In the genomic region with DNA sequence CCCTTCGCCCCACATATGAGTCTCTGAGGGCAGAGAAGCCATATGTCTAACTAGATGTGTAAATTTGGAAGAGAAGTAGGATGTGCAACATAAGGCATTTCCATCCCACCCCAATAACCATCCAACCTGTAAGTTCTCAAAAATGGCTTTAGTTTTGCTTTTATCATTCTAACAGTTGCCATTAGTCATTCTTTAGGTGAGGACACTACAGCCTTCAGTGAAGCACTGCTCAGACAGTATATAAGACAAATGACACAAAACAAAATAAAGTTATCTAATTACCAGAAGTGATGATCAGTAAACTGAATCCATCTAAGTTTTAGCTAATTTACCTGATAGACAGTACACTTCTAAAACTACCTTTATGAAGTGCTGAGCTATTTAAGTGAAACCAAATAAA, we compare ENCODE assay signal across 36 cellular contexts. TPM values are rescaled to one million over a fixed set of nuclear protein-coding genes. Genes with fewer than 3 reads are reported as not detected.
A peak's percentile ranks its signal among the peaks of the same experiment; 100 is the strongest.
DNase-seq lines count a peak whose midpoint lies in the region; ATAC-seq, FAIRE-seq and TF ChIP-seq lines count a peak whose summit lies in the region.
"Had no signal": no experiment of that assay in that cellular context is flagged by ENCODE, and none has a peak within 500 bp of the region (broad histone marks: within the 10 kb centered on the region; RNA-seq: fewer than 3 reads in every experiment).

No MANE protein-coding gene starts in this region.

- no peak for DNase-seq in activated CD8-positive, alpha-beta T cell treated with anti-CD3 and anti-CD28 coated beads for 36 hours
- DNase-seq in activated CD8-positive, alpha-beta T cell treated with anti-CD3 and anti-CD28 coated beads, Interleukin-2, amount 10 ng/mL, durations not matched to agents 7 days and 5 days = no peak
- DNase-seq in IMR-90 (no peak), H1 (ENCODE audit: low read depth in 1 of 2, low spot score in 2 of 2) (no peak), HPDE6-E6E7 (ENCODE audit: extremely low spot score) (no peak), NCI-H774 (lab: John Stamatoyannopoulos, UW) (no peak)
- DNase-seq: activated CD4-positive, alpha-beta T cell treated with anti-CD3 and anti-CD28 coated beads, Interleukin-2, amount 50 U/mL, for 1 hour; activated effector memory CD4-positive, alpha-beta T cell treated with Interleukin-2 at 50 U/mL for 16 hours; adrenal gland; AML-193; CD4-positive, alpha-beta memory T cell; central memory CD4-positive, alpha-beta T cell; erythroblast; HCEC 1CT; Kasumi-1; left lung; MV-4-11; NCI-H1436; NCI-H2081; NCI-H2227 treated with DMSO at 0.1 percent for 48 hours; NCI-H526; pancreas; PC-9; right cardiac atrium; Right ventricle myocardium superior; stimulated activated naive CD4-positive, alpha-beta T cell treated with Interleukin-2 at 50 U/mL for 16 hours; T-helper 9 cell; WERI-Rb-1 had no signal

- H2BK5ac ChIP-seq in IMR-90 (ENCODE audit: low read depth, low read length, poor library complexity, severe bottlenecking) = peak overlapping the region; percentile 87
- no peak overlapping the region for H2BK5ac ChIP-seq in H1 (ENCODE audit: low read depth, low read length)

- no peak overlapping the region for H3K9ac ChIP-seq in IMR-90 (ENCODE audit: low read depth, low read length)
- no peak overlapping the region for H3K9ac ChIP-seq in H1 (replicated peaks in 1 of 4; ENCODE audit: extremely low read depth in 1 of 4, low read depth in 3 of 4, low read length in 3 of 4)

- H3K4me1 Mint-ChIP-seq in activated CD8-positive, alpha-beta T cell treated with anti-CD3 and anti-CD28 coated beads for 36 hours (ENCODE audit: low read depth) = peaks cover 72% of the 10 kb centered on the region
- H3K4me1 Mint-ChIP-seq in activated CD8-positive, alpha-beta T cell treated with anti-CD3 and anti-CD28 coated beads, Interleukin-2, amount 10 ng/mL, durations not matched to agents 7 days and 5 days (ENCODE audit: low read depth) = peaks cover 52% of the 10 kb centered on the region

- H3K36me3 Mint-ChIP-seq in activated CD8-positive, alpha-beta T cell treated with anti-CD3 and anti-CD28 coated beads for 36 hours (ENCODE audit: low read depth) = peaks cover 24% of the 10 kb centered on the region
- H3K36me3 Mint-ChIP-seq in activated CD8-positive, alpha-beta T cell treated with anti-CD3 and anti-CD28 coated beads, Interleukin-2, amount 10 ng/mL, durations not matched to agents 7 days and 5 days (ENCODE audit: low read depth) = peaks cover 53% of the 10 kb centered on the region
- H3K36me3 Mint-ChIP-seq: memory B cell had no signal

- peak overlapping the region; percentile 60; the same call in 1 of the 2 replicates for H2BK120ac ChIP-seq in IMR-90 (ENCODE audit: low read depth, low read length)
- no peak overlapping the region for H2BK120ac ChIP-seq in H1 (replicated peaks; ENCODE audit: low read depth, low read length)

- no TSS peak for BruUV-seq in IMR-90 (replicated peaks; lab: Mats Ljungman, UMichigan)

- H2AK5ac ChIP-seq in IMR-90 (ENCODE audit: low read depth, low read length) (no peak overlapping the region), H1 (ENCODE audit: low read depth, low read length) (no peak overlapping the region)

- H3K9me2 ChIP-seq in DOHH2 (replicated peaks; ENCODE audit: control insufficient read depth, low read length) = no peaks in the 10 kb centered on the region

- peak; percentile 37 for ATAC-seq in activated CD8-positive, alpha-beta T cell treated with anti-CD3 and anti-CD28 coated beads for 36 hours
- no peak for ATAC-seq in activated CD8-positive, alpha-beta T cell treated with anti-CD3 and anti-CD28 coated beads, Interleukin-2, amount 10 ng/mL, durations not matched to agents 7 days and 5 days
- no peak for ATAC-seq in IMR-90 (ENCODE audit: low read depth)
- ATAC-seq: HepG2, left lung, pancreas, right cardiac atrium had no signal

- no peak overlapping the region; the same call in 1 of the 2 replicates for H3K14ac ChIP-seq in IMR-90 (replicated peaks; ENCODE audit: low read depth, low read length)
- no peak overlapping the region for H3K14ac ChIP-seq in H1 (ENCODE audit: insufficient read length)

- intact Hi-C loops in activated CD8-positive, alpha-beta T cell treated with anti-CD3 and anti-CD28 coated beads for 36 hours (cut with micrococcal nuclease) = no loop called here
- intact Hi-C loops in IMR-90 (cut with micrococcal nuclease) = loop anchor here (5.0 kb wide), 1 partner anchor 36 kb away; no protein-coding TSS in a partner anchor

- TF ChIP-seq POLR2A in IMR-90 (IDR thresholded peaks at IDR 0.05; ENCODE audit: low read depth, low read length) (no peak), H1 (IDR thresholded peaks at IDR 0.05; ENCODE audit: control extremely low read depth in 1 of 2, low read depth in 2 of 2, low read length in 2 of 2) (no peak)

- H2AFZ ChIP-seq in IMR-90 (replicated peaks; ENCODE audit: low read length, poor library complexity) (no peak overlapping the region), H1 (ENCODE audit: low read length) (no peak overlapping the region)
- H2AFZ ChIP-seq: PC-9 had no signal

- H3F3A ChIP-seq in DOHH2 (ENCODE audit: control insufficient read depth, insufficient read depth) = no peaks in the 10 kb centered on the region

- H2AK9ac ChIP-seq in IMR-90 (replicated peaks; ENCODE audit: low read depth, low read length, poor library complexity) = no peak overlapping the region

- H3K23ac ChIP-seq in IMR-90 (ENCODE audit: low read depth, low read length) = no peak overlapping the region; the same call in 1 of the 2 replicates
- H3K23ac ChIP-seq in H1 (ENCODE audit: insufficient read length) = no peak overlapping the region

- no peaks in the 10 kb centered on the region for H4K20me1 ChIP-seq in DOHH2 (ENCODE audit: control insufficient read depth, insufficient read depth, low read depth, low read length)
- no peaks in the 10 kb centered on the region for H4K20me1 ChIP-seq in IMR-90 (ENCODE audit: insufficient read depth, low read length)
- no peaks in the 10 kb centered on the region for H4K20me1 ChIP-seq in H1 (replicated peaks in 1 of 2; ENCODE audit: control insufficient read depth in 1 of 2, insufficient read depth in 2 of 2, low read length in 2 of 2)

- TF ChIP-seq EP300 in H1 (IDR thresholded peaks at IDR 0.05; ENCODE audit: borderline replicate concordance in 1 of 2, low read depth in 2 of 2, low read length in 2 of 2) = no peak

- H3K9me3 Mint-ChIP-seq in activated CD8-positive, alpha-beta T cell treated with anti-CD3 and anti-CD28 coated beads for 36 hours = no peaks in the 10 kb centered on the region
- H3K9me3 Mint-ChIP-seq in activated CD8-positive, alpha-beta T cell treated with anti-CD3 and anti-CD28 coated beads, Interleukin-2, amount 10 ng/mL, durations not matched to agents 7 days and 5 days (ENCODE audit: insufficient read depth) = no peaks in the 10 kb centered on the region
- H3K9me3 Mint-ChIP-seq: CD4-positive, alpha-beta memory T cell; dendritic cell treated with granulocyte-macrophage colony-stimulating factor and Interleukin-4, amounts not matched to agents 40 ng/mL and 50 ng/mL, for 4 days; memory B cell had no signal

- 100% methylated on average over 1 of the region's 1 CpG; no CpG with 5 or more reads in 1 of the 2 experiments for WGBS in IMR-90 (ENCODE audit: extremely low coverage in 2 of 2, insufficient read length in 1 of 2), 2 experiments
- WGBS in H1 (ENCODE audit: extremely low coverage in 1 of 2, insufficient coverage in 1 of 2, insufficient read length in 1 of 2, insufficient replicate concordance in 2 of 2, low coverage in 1 of 2, low lambda C conversion rate in 2 of 2, missing lambda C conversion rate in 1 of 2), 2 experiments = 67 to 100% methylated on average over 1 of the region's 1 CpG

- CTCF ChIA-PET in activated CD8-positive, alpha-beta T cell treated with anti-CD3 and anti-CD28 coated beads for 36 hours (lab: Charles Lee) = interaction anchor here (0.6 kb wide), 1 partner anchor 46 kb away, joined by 3 read pairs; no protein-coding TSS in a partner anchor
- CTCF ChIA-PET in activated CD8-positive, alpha-beta T cell treated with anti-CD3 and anti-CD28 coated beads, Interleukin-2, amount 10 ng/mL, durations not matched to agents 7 days and 5 days (lab: Charles Lee) = no interaction called here
- CTCF ChIA-PET in IMR-90 (lab: Yijun Ruan, JAX) = no interaction called here
- CTCF ChIA-PET in H1 (lab: Charles Lee; ENCODE audit: partially characterized antibody) = interaction anchor here (1.1 kb wide), 1 partner anchor 13 kb away, joined by 3 read pairs; no protein-coding TSS in a partner anchor

- H3K27me3 Mint-ChIP-seq in activated CD8-positive, alpha-beta T cell treated with anti-CD3 and anti-CD28 coated beads for 36 hours = no peaks in the 10 kb centered on the region
- H3K27me3 Mint-ChIP-seq in activated CD8-positive, alpha-beta T cell treated with anti-CD3 and anti-CD28 coated beads, Interleukin-2, amount 10 ng/mL, durations not matched to agents 7 days and 5 days (ENCODE audit: low read depth) = no peaks in the 10 kb centered on the region
- H3K27me3 Mint-ChIP-seq: CD4-positive, alpha-beta memory T cell; dendritic cell treated with granulocyte-macrophage colony-stimulating factor and Interleukin-4, amounts not matched to agents 40 ng/mL and 50 ng/mL, for 4 days had no signal

- peak overlapping the region; percentile 42 for H3K27ac Mint-ChIP-seq in activated CD8-positive, alpha-beta T cell treated with anti-CD3 and anti-CD28 coated beads for 36 hours
- no peak overlapping the region for H3K27ac Mint-ChIP-seq in activated CD8-positive, alpha-beta T cell treated with anti-CD3 and anti-CD28 coated beads, Interleukin-2, amount 10 ng/mL, durations not matched to agents 7 days and 5 days
- H3K27ac Mint-ChIP-seq: dendritic cell treated with granulocyte-macrophage colony-stimulating factor and Interleukin-4, amounts not matched to agents 40 ng/mL and 50 ng/mL, for 4 days; memory B cell had no signal

- H3K79me1 ChIP-seq in IMR-90 (ENCODE audit: low read depth in 1 of 2, low read length in 2 of 2) = peaks cover 23 to 27% of the 10 kb centered on the region in 2 experiments
- H3K79me1 ChIP-seq in H1 (ENCODE audit: low read depth, low read length) = no peaks in the 10 kb centered on the region

- H3K9me1 ChIP-seq in IMR-90 (ENCODE audit: insufficient read depth, low read length) = 0 out of 2 replicates have a peak, but pooled peaks cover 3% of the 10 kb centered on the region

- H3K4me3 Mint-ChIP-seq in activated CD8-positive, alpha-beta T cell treated with anti-CD3 and anti-CD28 coated beads for 36 hours = no peak overlapping the region
- H3K4me3 Mint-ChIP-seq in activated CD8-positive, alpha-beta T cell treated with anti-CD3 and anti-CD28 coated beads, Interleukin-2, amount 10 ng/mL, durations not matched to agents 7 days and 5 days = no peak overlapping the region
- H3K4me3 Mint-ChIP-seq: dendritic cell treated with granulocyte-macrophage colony-stimulating factor and Interleukin-4, amounts not matched to agents 40 ng/mL and 50 ng/mL, for 4 days; memory B cell; neural crest cell had no signal

- H3K9me3 ChIP-seq in DOHH2 (ENCODE audit: control insufficient read depth, insufficient read depth, low read length) (no peaks in the 10 kb centered on the region), IMR-90 (ENCODE audit: control insufficient read depth, insufficient read depth, low read length) (no peaks in the 10 kb centered on the region), H1 (ENCODE audit: insufficient read depth in 2 of 2, low read depth in 1 of 2, low read length in 1 of 2) (no peaks in the 10 kb centered on the region)
- H3K9me3 ChIP-seq: adrenal gland, left lung, pancreas, thoracic aorta had no signal

- H3K4ac ChIP-seq in IMR-90 (ENCODE audit: low read depth, low read length) = no peak overlapping the region; the same call in 1 of the 2 replicates
- no peak overlapping the region for H3K4ac ChIP-seq in H1 (replicated peaks; ENCODE audit: insufficient read length, low read depth, low read length)

- H3K27me3 ChIP-seq in DOHH2 (ENCODE audit: control insufficient read depth, low read length) (no peaks in the 10 kb centered on the region), IMR-90 (ENCODE audit: control insufficient read depth, insufficient read depth, low read length) (no peaks in the 10 kb centered on the region), H1 (replicated peaks in 1 of 4; ENCODE audit: control insufficient read depth in 3 of 4, extremely low read depth in 1 of 4, insufficient read depth in 3 of 4, low read length in 3 of 4) (no peaks in the 10 kb centered on the region)
- H3K27me3 ChIP-seq: adrenal gland, left lung, pancreas had no signal

- peak overlapping the region; percentile 19 for H3K4me2 ChIP-seq in DOHH2 (ENCODE audit: low read length)
- H3K4me2 ChIP-seq in IMR-90 (ENCODE audit: low read depth, low read length) = no peak overlapping the region
- H3K4me2 ChIP-seq in H1 (ENCODE audit: insufficient read depth in 1 of 2, low read depth in 2 of 2, low read length in 2 of 2) = no peak overlapping the region
- H3K4me2 ChIP-seq: PC-9, smooth muscle cell had no signal

- TF ChIP-seq RAD21 in IMR-90 (IDR thresholded peaks at IDR 0.05; ENCODE audit: low read length) (no peak), H1 (IDR thresholded peaks at IDR 0.05 in 1 of 2, conservative IDR thresholded peaks at IDR 0.05 in 1 of 2; ENCODE audit: low read depth in 2 of 2, low read length in 2 of 2) (no peak)

- H4K8ac ChIP-seq in IMR-90 (ENCODE audit: low read depth in 2 of 2, low read length in 2 of 2) (peak overlapping the region in 1 of 2 experiments; percentile 43; a peak in 1 of 4 replicates), H1 (ENCODE audit: extremely low read depth, insufficient read depth, low read length) (no peak overlapping the region)

- H3K4me3 ChIP-seq in DOHH2 (ENCODE audit: low read length) = no peak overlapping the region
- H3K4me3 ChIP-seq in IMR-90 (ENCODE audit: insufficient read depth, low read depth, low read length) = no peak overlapping the region
- H3K4me3 ChIP-seq in H1 (ENCODE audit: extremely low read depth in 1 of 4, insufficient read depth in 2 of 4, low read depth in 3 of 4, low read length in 4 of 4) = no peak overlapping the region
- H3K4me3 ChIP-seq: adrenal gland, left lung, pancreas, PC-9, smooth muscle cell, thoracic aorta had no signal

- H3K79me2 ChIP-seq in DOHH2 (ENCODE audit: control insufficient read depth, low read length) (peaks cover 18% of the 10 kb centered on the region), H1 (ENCODE audit: control insufficient read depth in 1 of 2, insufficient read depth in 2 of 2, low read length in 2 of 2) (no peaks in the 10 kb centered on the region)

- H3K36me3 ChIP-seq in DOHH2 (ENCODE audit: control insufficient read depth, low read length) (no peaks in the 10 kb centered on the region), IMR-90 (ENCODE audit: control insufficient read depth, insufficient read depth, low read length) (no peaks in the 10 kb centered on the region), H1 (ENCODE audit: control insufficient read depth in 2 of 4, insufficient read depth in 4 of 4, low read length in 3 of 4) (no peaks in the 10 kb centered on the region)
- H3K36me3 ChIP-seq: adrenal gland, left lung, pancreas, thoracic aorta, WERI-Rb-1 had no signal

- H4K91ac ChIP-seq in IMR-90 (ENCODE audit: insufficient read depth, low read depth, low read length) (no peak overlapping the region; the same call in 1 of the 2 replicates), H1 (replicated peaks; ENCODE audit: insufficient read length, low read length) (no peak overlapping the region)

- H4K5ac ChIP-seq in IMR-90 (ENCODE audit: low read depth, low read length) (peak overlapping the region; percentile 20; the same call in 1 of the 2 replicates), H1 (ENCODE audit: insufficient read length, low read depth, low read length) (no peak overlapping the region)

- no peak overlapping the region for H3K56ac ChIP-seq in IMR-90 (ENCODE audit: extremely low read depth, insufficient read depth, low read length)
- peak overlapping the region; percentile 25 for H3K56ac ChIP-seq in H1 (replicated peaks; ENCODE audit: insufficient read length, low read depth, low read length)

- no peak for FAIRE-seq in H1 (lab: Jason Lieb, UNC)
- FAIRE-seq: D721Med, HepG2 had no signal

- in situ Hi-C loops in IMR-90 (cut with MboI; ENCODE audit: low sequenced_read_pairs) = no loop called here

- peaks cover 38% of the 10 kb centered on the region for H3K4me1 ChIP-seq in DOHH2 (ENCODE audit: control insufficient read depth, low read length)
- H3K4me1 ChIP-seq in IMR-90 (ENCODE audit: control insufficient read depth, insufficient read depth, low read length) = peaks cover 3% of the 10 kb centered on the region; the same call in 1 of the 2 replicates
- peaks cover 0 to 3% (median 0%) of the 10 kb centered on the region in 4 experiments; a peak in 1 of 7 replicates for H3K4me1 ChIP-seq in H1 (replicated peaks in 1 of 4; ENCODE audit: control insufficient read depth in 3 of 4, insufficient read depth in 4 of 4, low read length in 3 of 4)
- H3K4me1 ChIP-seq: pancreas had no signal

- H2BK12ac ChIP-seq in H1 (ENCODE audit: low read depth, low read length) = no peak overlapping the region

- POLR2A ChIA-PET in activated CD8-positive, alpha-beta T cell treated with anti-CD3 and anti-CD28 coated beads for 36 hours (lab: Charles Lee) = interaction anchor here (1.0 kb wide), 1 partner anchor 14 kb away, joined by 3 read pairs; no protein-coding TSS in a partner anchor
- POLR2A ChIA-PET in activated CD8-positive, alpha-beta T cell treated with anti-CD3 and anti-CD28 coated beads, Interleukin-2, amount 10 ng/mL, durations not matched to agents 7 days and 5 days (lab: Charles Lee) = no interaction called here
- POLR2A ChIA-PET in IMR-90 (lab: Charles Lee; ENCODE audit: unreplicated experiment) (no interaction called here), H1 (lab: Charles Lee; ENCODE audit: partially characterized antibody) (no interaction called here)

- H2BK20ac ChIP-seq in IMR-90 (ENCODE audit: low read depth, low read length) (no peak overlapping the region), H1 (ENCODE audit: low read length) (no peak overlapping the region)

- H3K23me2 ChIP-seq in H1 (ENCODE audit: low read depth, low read length) = no peaks in the 10 kb centered on the region

- H3K18ac ChIP-seq in IMR-90 (ENCODE audit: low read depth, low read length) (peak overlapping the region; percentile 63; the same call in 1 of the 2 replicates), H1 (ENCODE audit: extremely low read depth, low read length) (no peak overlapping the region)

- H2BK15ac ChIP-seq in IMR-90 (ENCODE audit: low read depth, low read length) (peak overlapping the region; percentile 31; the same call in 2 of the 3 replicates), H1 (ENCODE audit: low read length) (no peak overlapping the region)

- TF ChIP-seq CTCF in activated CD8-positive, alpha-beta T cell treated with anti-CD3 and anti-CD28 coated beads for 36 hours (IDR thresholded peaks at IDR 0.05) = no peak
- TF ChIP-seq CTCF in DOHH2 (IDR thresholded peaks at IDR 0.05; ENCODE audit: low read depth, low read length, poor library complexity, severe bottlenecking) (no peak), IMR-90 (conservative IDR thresholded peaks at IDR 0.05; ENCODE audit: low read depth, low read length) (no peak), H1 (IDR thresholded peaks at IDR 0.05; ENCODE audit: control extremely low read depth in 1 of 3, insufficient read depth in 1 of 3, low read depth in 1 of 3, low read length in 3 of 3) (no peak)

- dilution Hi-C loops in IMR-90 (cut with HindIII; ENCODE audit: low sequenced_read_pairs, unreplicated experiment) = no loop called here

- H3K27ac ChIP-seq in DOHH2 (ENCODE audit: low read depth, low read length) (no peak overlapping the region), IMR-90 (ENCODE audit: insufficient read depth, low read length) (no peak overlapping the region), H1 (ENCODE audit: low read depth, low read length) (no peak overlapping the region)
- H3K27ac ChIP-seq: adrenal gland, left lung, pancreas, PC-9, thoracic aorta, WERI-Rb-1 had no signal

RNA-seq across cellular contexts. Expression of a gene that starts 23.9 kb away (rescaled TPM):
- total RNA-seq in activated CD8-positive, alpha-beta T cell treated with anti-CD3 and anti-CD28 coated beads for 36 hours = 10 to 100 TPM; 59.1 to 60.8 TPM
- total RNA-seq in activated CD8-positive, alpha-beta T cell treated with anti-CD3 and anti-CD28 coated beads, Interleukin-2, amount 10 ng/mL, durations not matched to agents 7 days and 5 days = 100 to 1,000 TPM; 112 to 114 TPM
- total RNA-seq in IMR-90 (2012; rRNA removed) = 21.1 and 24.4 TPM in 2 replicates
- 10.0 and 10.4 TPM in 2 replicates for polyA plus RNA-seq in IMR-90 (2012; rRNA removed)
- 2.4 and 2.5 TPM in 2 replicates for polyA plus RNA-seq in IMR-90 (2012; cell fraction: cytosol; rRNA removed)
- polyA plus RNA-seq in IMR-90 (2012; cell fraction: nucleus; rRNA removed; ENCODE audit: low replicate concordance) = 0.95 and 8.7 TPM in 2 replicates
- 8.1 and 9.6 TPM in 2 replicates for total RNA-seq in H1 (2021; fragmentation: NEBNext Ultra II Directional; extraction: Animal tissue kit (Norgen Biotek cat#: 25700))
- polyA plus RNA-seq in H1 (2011; rRNA removed) = 3.0 and 5.9 TPM in 2 replicates
- 6.0 TPM for polyA plus RNA-seq in H1 (2011; cell fraction: cytosol; rRNA removed)
- 3.9 TPM for polyA plus RNA-seq in H1 (2011; cell fraction: nucleus; rRNA removed)
- 6.1 to 11.4 TPM (median 9.6 TPM) in 4 replicates for polyA plus RNA-seq in H1 (2012, experiment 1 of 2)
- 1.2 TPM for polyA plus RNA-seq in H1 (2012, experiment 2 of 2)
- polyA plus RNA-seq in H1 (2013, experiment 1 of 2) = 4.7 TPM
- polyA plus RNA-seq in H1 (2013, experiment 2 of 2) = 4.3 TPM
- polyA minus RNA-seq in H1 (2011; rRNA and poly(A)+ RNA removed) = 13.2 and 14.0 TPM in 2 replicates
- polyA minus RNA-seq in H1 (2011; cell fraction: cytosol; rRNA and poly(A)+ RNA removed) = 6.3 TPM
- 12.1 TPM for polyA minus RNA-seq in H1 (2011; cell fraction: nucleus; rRNA and poly(A)+ RNA removed)

Comparison
In these comparisons a context has a peak if more than half of its experiments do, and no peak if none do; other contexts are left out.
1. CTCF ChIA-PET loops: an anchor here in activated CD8-positive, alpha-beta T cell treated with anti-CD3 and anti-CD28 coated beads for 36 hours (0.6 kb wide) and H1 (1.1 kb wide); none called in activated CD8-positive, alpha-beta T cell treated with anti-CD3 and anti-CD28 coated beads, Interleukin-2, amount 10 ng/mL, durations not matched to agents 7 days and 5 days and IMR-90.